ENCODE assay signal across 18 cellular contexts in the genomic region with DNA sequence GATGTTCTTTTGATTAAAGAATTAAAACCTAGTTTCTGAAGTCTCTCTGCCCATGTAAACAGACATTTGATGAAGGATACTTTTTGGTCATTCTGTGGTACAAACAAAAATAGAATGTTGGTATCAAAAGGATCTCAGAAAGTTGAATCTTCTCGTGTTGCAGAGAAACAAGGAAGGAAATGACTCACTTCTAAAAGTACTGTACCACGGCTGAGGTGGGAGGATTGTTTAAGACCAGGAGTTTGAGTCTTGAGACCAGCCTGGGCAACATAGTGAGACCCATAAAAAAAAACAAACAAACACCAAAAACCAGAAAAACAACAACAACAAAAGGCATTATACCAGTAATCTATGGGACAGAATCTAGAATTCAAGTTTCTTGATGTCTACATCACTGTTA.
DNase-seq lines count a peak whose midpoint lies in the region; ATAC-seq and TF ChIP-seq lines count a peak whose summit lies in the region.
"Had no signal": no experiment of that assay in that cellular context is flagged by ENCODE, and none has a peak within 500 bp of the region (broad histone marks: within the 10 kb centered on the region; RNA-seq: fewer than 3 reads in every experiment).

No MANE protein-coding gene starts in this region.

- H3K4me1 Mint-ChIP-seq in CD14-positive monocyte = peaks cover 31% of the 10 kb centered on the region

- H3K4me3 ChIP-seq in GM23248 (no peak overlapping the region), astrocyte of the spinal cord (ENCODE audit: low read depth, low read length) (no peak overlapping the region), BE2C (ENCODE audit: low read depth, low read length) (no peak overlapping the region)

- 0 to 7% methylated on average over 2 of the region's 2 CpGs for WGBS in GM23248 (ENCODE audit: low coverage in 1 of 2, low lambda C conversion rate in 2 of 2, missing lambda C conversion rate in 2 of 2), 2 experiments

- H3K27me3 ChIP-seq in GM23248 (replicated peaks; ENCODE audit: insufficient read depth) (no peaks in the 10 kb centered on the region), BE2C (no peaks in the 10 kb centered on the region)

- H3K9me3 Mint-ChIP-seq in CD14-positive monocyte = no peaks in the 10 kb centered on the region
- H3K9me3 Mint-ChIP-seq: activated naive CD4-positive, alpha-beta T cell treated with anti-CD3 and anti-CD28 coated beads, Interleukin-2, amount 10 ng/mL, durations not matched to agents 7 days and 5 days; natural killer cell had no signal

- H3K4me1 ChIP-seq in GM23248 (ENCODE audit: insufficient read depth) = no peaks in the 10 kb centered on the region
- no peaks in the 10 kb centered on the region for H3K4me1 ChIP-seq in BE2C

- H3K9me2 ChIP-seq in GM23248 (ENCODE audit: insufficient read depth) = no peaks in the 10 kb centered on the region

- no peak overlapping the region for H2AFZ ChIP-seq in GM23248

- no peaks in the 10 kb centered on the region for H4K20me1 ChIP-seq in GM23248 (ENCODE audit: insufficient read depth)

- no peaks in the 10 kb centered on the region for H3F3A ChIP-seq in GM23248 (ENCODE audit: insufficient read depth)

- in situ Hi-C loops in GM23248 (cut with MboI) (no loop called here), astrocyte of the spinal cord (cut with HindIII; ENCODE audit: low sequenced_read_pairs) (no loop called here)

- no peak overlapping the region for H3K4me2 ChIP-seq in GM23248 (ENCODE audit: unreplicated experiment)

- H3K36me3 ChIP-seq in GM23248 (ENCODE audit: low read depth) (no peaks in the 10 kb centered on the region), BE2C (no peaks in the 10 kb centered on the region)

- no peak overlapping the region for H3K27ac ChIP-seq in GM23248

- H3K36me3 Mint-ChIP-seq in CD14-positive monocyte = no peaks in the 10 kb centered on the region
- H3K36me3 Mint-ChIP-seq: activated naive CD4-positive, alpha-beta T cell treated with anti-CD3 and anti-CD28 coated beads, Interleukin-2, amount 10 ng/mL, durations not matched to agents 7 days and 5 days; natural killer cell had no signal

- H3K27ac Mint-ChIP-seq in CD14-positive monocyte = peak overlapping the region in 6 of 7 donors; percentile 12 to 86 (median 50)
- H3K27ac Mint-ChIP-seq: activated naive CD4-positive, alpha-beta T cell treated with anti-CD3 and anti-CD28 coated beads, Interleukin-2, amount 10 ng/mL, durations not matched to agents 7 days and 5 days; HFFc6; natural killer cell had no signal

- H3K4me3 Mint-ChIP-seq in CD14-positive monocyte = peak overlapping the region in 1 of 2 donors; percentile 47
- H3K4me3 Mint-ChIP-seq: activated naive CD4-positive, alpha-beta T cell treated with anti-CD3 and anti-CD28 coated beads, Interleukin-2, amount 10 ng/mL, durations not matched to agents 7 days and 5 days; HFFc6; natural killer cell had no signal

- ATAC-seq in GM21528 (IDR thresholded peaks at IDR 0.05; ENCODE audit: low FRiP score, unreplicated experiment) = no peak
- ATAC-seq: natural killer cell, Panc1 had no signal

- H3K79me2 ChIP-seq in GM23248 (ENCODE audit: insufficient read depth) = no peaks in the 10 kb centered on the region

- DNase-seq in CD14-positive monocyte (ENCODE audit: low spot score) (no peak), GM23248 (peak; percentile 36), NCI-H226 (peak; percentile 16), astrocyte of the spinal cord (ENCODE audit: low read depth, low spot score) (peak; percentile 22), BE2C (no peak), NCI-H2081 treated with DMSO at 0.1 percent for 48 hours (lab: John Stamatoyannopoulos, UW) (no peak), cardiac septum (ENCODE audit: low spot score) (no peak)
- DNase-seq: activated CD4-positive, alpha-beta T cell treated with anti-CD3 and anti-CD28 coated beads, Interleukin-2, amount 50 U/mL, for 48 hours; activated naive CD4-positive, alpha-beta T cell treated with anti-CD3 and anti-CD28 coated beads, Interleukin-2, amount 10 ng/mL, durations not matched to agents 7 days and 5 days; activated T-cell treated with anti-CD3 and anti-CD28 coated beads, Interleukin-2, amount 50 U/mL, for 1 hour; cortex of kidney; HFFc6; kidney glomerular epithelial cell; natural killer cell; NCI-H1092; stimulated activated CD4-positive, alpha-beta T cell treated with anti-CD3 and anti-CD28 coated beads, Interleukin-4, amount 100 ng/mL, for 4 hours had no signal

- H3K9ac ChIP-seq in GM23248 = no peak overlapping the region

- H3K27me3 Mint-ChIP-seq in CD14-positive monocyte (ENCODE audit: low read depth in 3 of 3) = peaks cover 8 to 10% (median 9%) of the 10 kb centered on the region in 3 donors

- intact Hi-C loops in CD14-positive monocyte (cut with micrococcal nuclease) = loop anchor here (5.0 to 10.0 kb wide), 4 partner anchors 211 to 436 kb away; partner anchors contain the start of genes TAS2R3 (in 1 of the 2) and TAS2R38 (in 1 of the 2)
- intact Hi-C loops in cardiac septum (cut with DNase I) = loop anchor here (2.0 kb wide), 1 partner anchor 213 kb away; no protein-coding TSS in a partner anchor

- H3K9me3 ChIP-seq in GM23248 (ENCODE audit: low read depth) (no peaks in the 10 kb centered on the region), BE2C (no peaks in the 10 kb centered on the region)

- TF ChIP-seq CTCF in CD14-positive monocyte (IDR thresholded peaks at IDR 0.05) = no peak
- no peak for TF ChIP-seq CTCF in astrocyte of the spinal cord (IDR thresholded peaks at IDR 0.05; ENCODE audit: low read depth, low read length)
- no peak for TF ChIP-seq CTCF in BE2C (IDR thresholded peaks at IDR 0.05; ENCODE audit: low read depth, low read length)

Comparison
In these comparisons a context has a peak if more than half of its experiments do, and no peak if none do; other contexts are left out.
1. DNase-seq: peak in GM23248 (single experiment), NCI-H226 (single experiment) and astrocyte of the spinal cord (single experiment); none in CD14-positive monocyte (single experiment), BE2C (single experiment), NCI-H2081 treated with DMSO at 0.1 percent for 48 hours (single experiment) and cardiac septum (single experiment).